Comparison of ENCODE assay signal across 9 cellular contexts in genomic region chr4:146458594-146458993, GRCh38.
DNase-seq lines count a peak whose midpoint lies in the region; ATAC-seq lines count a peak whose summit lies in the region.
"Had no signal": no experiment of that assay in that cellular context is flagged by ENCODE, and none has a peak within 500 bp of the region (broad histone marks: within the 10 kb centered on the region; RNA-seq: fewer than 3 reads in every experiment).

No MANE protein-coding gene starts in this region.

- H3K27me3 Mint-ChIP-seq in activated naive CD8-positive, alpha-beta T cell: no peaks in the 10 kb centered on the region
- H3K27me3 Mint-ChIP-seq: dendritic cell treated with granulocyte-macrophage colony-stimulating factor and Interleukin-4, amounts not matched to agents 40 ng/mL and 50 ng/mL, for 4 days had no signal

- H3K36me3 Mint-ChIP-seq in activated naive CD8-positive, alpha-beta T cell: peaks cover 6% of the 10 kb centered on the region

- H3K27ac Mint-ChIP-seq in activated naive CD8-positive, alpha-beta T cell: peak overlapping the region; percentile 95
- H3K27ac Mint-ChIP-seq: dendritic cell treated with granulocyte-macrophage colony-stimulating factor and Interleukin-4, amounts not matched to agents 40 ng/mL and 50 ng/mL, for 4 days had no signal

- peaks cover 41% of the 10 kb centered on the region for H3K4me1 Mint-ChIP-seq in activated naive CD8-positive, alpha-beta T cell (ENCODE audit: low read depth)

- H3K9me3 Mint-ChIP-seq in activated naive CD8-positive, alpha-beta T cell (ENCODE audit: low read depth): peaks cover 4% of the 10 kb centered on the region
- H3K9me3 Mint-ChIP-seq: dendritic cell treated with granulocyte-macrophage colony-stimulating factor and Interleukin-4, amounts not matched to agents 40 ng/mL and 50 ng/mL, for 4 days had no signal

- peak overlapping the region; percentile 80 for H3K4me3 Mint-ChIP-seq in activated naive CD8-positive, alpha-beta T cell
- H3K4me3 Mint-ChIP-seq: dendritic cell treated with granulocyte-macrophage colony-stimulating factor and Interleukin-4, amounts not matched to agents 40 ng/mL and 50 ng/mL, for 4 days had no signal

- DNase-seq in ecto neural progenitor cell (ENCODE audit: low spot score) (no peak), NCI-H1694 (lab: John Stamatoyannopoulos, UW) (no peak)
- DNase-seq in stimulated activated CD4-positive, alpha-beta T cell treated with anti-CD3 and anti-CD28 coated beads, Interleukin-4, amount 100 ng/mL, for 1 hour: no peak

- ATAC-seq in GM18499 (IDR thresholded peaks at IDR 0.05; ENCODE audit: insufficient read depth, unreplicated experiment): peak; percentile 92
- ATAC-seq in GM19468 (IDR thresholded peaks at IDR 0.05; ENCODE audit: extremely low read depth, unreplicated experiment): peak; percentile 69
- ATAC-seq in HG03135 (IDR thresholded peaks at IDR 0.05; ENCODE audit: unreplicated experiment): peak; percentile 87
- no peak for ATAC-seq in HG03196 (IDR thresholded peaks at IDR 0.05; ENCODE audit: unreplicated experiment)
